In genomic region chr17:688100-688989, GRCh38 we compare ENCODE assay signal across 10 cellular contexts. TPM values are rescaled to one million over a fixed set of nuclear protein-coding genes. Genes with fewer than 3 reads are reported as not detected.
DNase-seq lines count a peak whose midpoint lies in the region; ATAC-seq and TF ChIP-seq lines count a peak whose summit lies in the region.
"Had no signal": no experiment of that assay in that cellular context is flagged by ENCODE, and none has a peak within 500 bp of the region (broad histone marks: within the 10 kb centered on the region; RNA-seq: fewer than 3 reads in every experiment).

No MANE protein-coding gene starts in this region.

- H3K4me1 ChIP-seq in HCT116 (ENCODE audit: control insufficient read depth in 1 of 2, insufficient read depth in 2 of 2, low read length in 2 of 2): no peaks in the 10 kb centered on the region

- no peaks in the 10 kb centered on the region for H3K9me3 ChIP-seq in HCT116 (ENCODE audit: control insufficient read depth in 1 of 2, insufficient read depth in 1 of 2, low read depth in 1 of 2, low read length in 2 of 2)

- POLR2A ChIA-PET in HCT116 (lab: Charles Lee): no interaction called here

- H3K4me2 ChIP-seq in HCT116 (ENCODE audit: low read length): no peak overlapping the region

- DNase-seq in AG10803 (ENCODE audit: low read depth): peak; percentile 33
- DNase-seq in HCT116 (ENCODE audit: low read depth, low spot score): no peak
- DNase-seq in activated T-helper 1 cell treated with anti-CD3 and anti-CD28 coated beads, Interleukin-12 subunit alpha, Interleukin-12 subunit beta, Interleukin-2, Interleukin-4 antibody, amounts not matched to agents 30 ng/mL and 10 ng/mL and 1 ng/mL, durations not matched to agents 14 hours and 24 hours and 36 hours (ENCODE audit: low spot score): no peak
- peak; percentile 47 for DNase-seq in left kidney (ENCODE audit: low read depth, low spot score)
- no peak for DNase-seq in SHP77 treated with DMSO at 0.1 percent for 48 hours (lab: John Stamatoyannopoulos, UW)
- DNase-seq in DMS153 treated with DMSO at 0.1 percent for 48 hours (lab: John Stamatoyannopoulos, UW; ENCODE audit: unreplicated experiment): no peak
- no peak for DNase-seq in NCI-H1048 (lab: John Stamatoyannopoulos, UW)
- DNase-seq: activated CD4-positive, alpha-beta T cell treated with anti-CD3 and anti-CD28 coated beads, Interleukin-2, amount 50 U/mL, for 48 hours; stimulated activated CD8-positive, alpha-beta memory T cell treated with anti-CD3 and anti-CD28 coated beads, Interleukin-4, amount 100 ng/mL, for 48 hours had no signal

- H3K4me3 ChIP-seq in AG10803 (ENCODE audit: low read length) (no peak overlapping the region), HCT116 (replicated peaks in 1 of 2; ENCODE audit: low read depth in 1 of 2, low read length in 2 of 2) (no peak overlapping the region)

- H3K9me2 ChIP-seq in HCT116 (ENCODE audit: insufficient read depth): no peaks in the 10 kb centered on the region

- intact Hi-C loops in HCT116 (cut with micrococcal nuclease): loop anchor here (1.0 to 2.0 kb wide), 2 partner anchors 132 to 276 kb away; no protein-coding TSS in a partner anchor
- intact Hi-C loops in activated T-helper 1 cell treated with anti-CD3 and anti-CD28 coated beads, Interleukin-12 subunit alpha, Interleukin-12 subunit beta, Interleukin-2, Interleukin-4 antibody, amounts not matched to agents 30 ng/mL and 10 ng/mL and 1 ng/mL, durations not matched to agents 14 hours and 24 hours and 36 hours (cut with micrococcal nuclease): no loop called here

- no peaks in the 10 kb centered on the region for H4K20me1 ChIP-seq in HCT116 (ENCODE audit: insufficient read depth)

- H3K36me3 Mint-ChIP-seq in activated T-helper 1 cell treated with anti-CD3 and anti-CD28 coated beads, Interleukin-12 subunit alpha, Interleukin-12 subunit beta, Interleukin-2, Interleukin-4 antibody, amounts not matched to agents 30 ng/mL and 10 ng/mL and 1 ng/mL, durations not matched to agents 14 hours and 24 hours and 36 hours (ENCODE audit: low read depth): peaks cover 24% of the 10 kb centered on the region

- RAD21 ChIA-PET in HCT116 (lab: Charles Lee; ENCODE audit: low non-redundant PET in 1 of 2, low total read pairs in 2 of 2, uncharacterized antibody in 2 of 2, unreplicated experiment in 2 of 2): interaction anchor here in 1 of 2 experiments (1.0 kb wide), 1 partner anchor 276 kb away, joined by 3 read pairs; no protein-coding TSS in a partner anchor

- ATAC-seq in HCT116 (no peak), HG02759 (IDR thresholded peaks at IDR 0.05; ENCODE audit: unreplicated experiment) (no peak)

- no peak overlapping the region for H3K9ac ChIP-seq in HCT116 (ENCODE audit: low read length)

- no peak overlapping the region for H2AFZ ChIP-seq in HCT116 (ENCODE audit: low read depth, low read length, poor library complexity, severe bottlenecking)

- no peaks in the 10 kb centered on the region for H3K79me2 ChIP-seq in HCT116 (ENCODE audit: insufficient read depth, low read length)

- BruUV-seq in HCT116 (replicated peaks; lab: Mats Ljungman, UMichigan): no TSS peak

- TF ChIP-seq CTCF in AG10803 (conservative IDR thresholded peaks at IDR 0.05; ENCODE audit: low read length) (peak; percentile 39), HCT116 (IDR thresholded peaks at IDR 0.05 in 2 of 3, conservative IDR thresholded peaks at IDR 0.05 in 1 of 3; ENCODE audit: borderline replicate concordance in 1 of 3, insufficient read depth in 1 of 3, low read depth in 2 of 3, low read length in 2 of 3) (peak; percentile 24 to 35 (median 26); a peak in 2 of 6 replicates)

- H3K9me3 Mint-ChIP-seq in activated T-helper 1 cell treated with anti-CD3 and anti-CD28 coated beads, Interleukin-12 subunit alpha, Interleukin-12 subunit beta, Interleukin-2, Interleukin-4 antibody, amounts not matched to agents 30 ng/mL and 10 ng/mL and 1 ng/mL, durations not matched to agents 14 hours and 24 hours and 36 hours: no peaks in the 10 kb centered on the region

- no peaks in the 10 kb centered on the region for H3K27me3 ChIP-seq in HCT116 (ENCODE audit: insufficient read depth, low read length)

- no peaks in the 10 kb centered on the region for H3K27me3 Mint-ChIP-seq in activated T-helper 1 cell treated with anti-CD3 and anti-CD28 coated beads, Interleukin-12 subunit alpha, Interleukin-12 subunit beta, Interleukin-2, Interleukin-4 antibody, amounts not matched to agents 30 ng/mL and 10 ng/mL and 1 ng/mL, durations not matched to agents 14 hours and 24 hours and 36 hours (ENCODE audit: insufficient read depth)

- peak; percentile 59 for TF ChIP-seq RAD21 in HCT116 (IDR thresholded peaks at IDR 0.05; ENCODE audit: low read depth)

- no peak overlapping the region for H3K4me3 Mint-ChIP-seq in activated T-helper 1 cell treated with anti-CD3 and anti-CD28 coated beads, Interleukin-12 subunit alpha, Interleukin-12 subunit beta, Interleukin-2, Interleukin-4 antibody, amounts not matched to agents 30 ng/mL and 10 ng/mL and 1 ng/mL, durations not matched to agents 14 hours and 24 hours and 36 hours

- CTCF ChIA-PET in HCT116 (lab: Charles Lee): interaction anchor here (0.6 to 1.0 kb wide), 2 partner anchors 276 to 293 kb away, joined by 3 to 5 read pairs; no protein-coding TSS in a partner anchor

- 0 out of 4 replicates have a peak, but pooled peaks cover 2 to 7% of the 10 kb centered on the region in 2 experiments for H3K36me3 ChIP-seq in HCT116 (ENCODE audit: control insufficient read depth in 1 of 2, insufficient read depth in 2 of 2, low read length in 2 of 2)

- no peak overlapping the region for H3K27ac ChIP-seq in HCT116 (ENCODE audit: low read depth, low read length)

- H3K4me1 Mint-ChIP-seq in activated T-helper 1 cell treated with anti-CD3 and anti-CD28 coated beads, Interleukin-12 subunit alpha, Interleukin-12 subunit beta, Interleukin-2, Interleukin-4 antibody, amounts not matched to agents 30 ng/mL and 10 ng/mL and 1 ng/mL, durations not matched to agents 14 hours and 24 hours and 36 hours (ENCODE audit: low read depth): peaks cover 11% of the 10 kb centered on the region

- H3K27ac Mint-ChIP-seq in activated T-helper 1 cell treated with anti-CD3 and anti-CD28 coated beads, Interleukin-12 subunit alpha, Interleukin-12 subunit beta, Interleukin-2, Interleukin-4 antibody, amounts not matched to agents 30 ng/mL and 10 ng/mL and 1 ng/mL, durations not matched to agents 14 hours and 24 hours and 36 hours: peak overlapping the region; percentile 26

- no peak for TF ChIP-seq POLR2A in HCT116 (IDR thresholded peaks at IDR 0.05; ENCODE audit: borderline replicate concordance, extremely low read depth, insufficient read depth, insufficient read length)

TF ChIP-seq in HCT116, 20 proteins besides CTCF, POLR2A, EP300 and RAD21:
- no peak for TF ChIP-seq EZH2 (IDR thresholded peaks at IDR 0.05)
- no peak for TF ChIP-seq MAX (IDR thresholded peaks at IDR 0.05)

RNA-seq across cellular contexts. Expression of gene VPS53, which starts 26.3 kb away (rescaled TPM):
- total RNA-seq in HCT116 (2021; ENCODE audit: unreplicated experiment): 47.8 TPM
- 20.5 and 22.6 TPM in 2 replicates for polyA plus RNA-seq in HCT116 (2012)
- total RNA-seq in activated T-helper 1 cell treated with anti-CD3 and anti-CD28 coated beads, Interleukin-12 subunit alpha, Interleukin-12 subunit beta, Interleukin-2, Interleukin-4 antibody, amounts not matched to agents 30 ng/mL and 10 ng/mL and 1 ng/mL, durations not matched to agents 14 hours and 24 hours and 36 hours: 81.7 and 81.8 TPM in 2 replicates

RNA-seq across cellular contexts. Expression of gene TLCD3A, which starts 44.1 kb away (rescaled TPM):
- total RNA-seq in HCT116 (2021; ENCODE audit: unreplicated experiment): 26.0 TPM
- polyA plus RNA-seq in HCT116 (2012): 25.2 and 28.6 TPM in 2 replicates
- 36.3 and 36.8 TPM in 2 replicates for total RNA-seq in activated T-helper 1 cell treated with anti-CD3 and anti-CD28 coated beads, Interleukin-12 subunit alpha, Interleukin-12 subunit beta, Interleukin-2, Interleukin-4 antibody, amounts not matched to agents 30 ng/mL and 10 ng/mL and 1 ng/mL, durations not matched to agents 14 hours and 24 hours and 36 hours

Comparison
In these comparisons a context has a peak if more than half of its experiments do, and no peak if none do; other contexts are left out.
1. DNase-seq: peak in AG10803 (single experiment) and left kidney (single experiment); none in HCT116 (single experiment), activated T-helper 1 cell treated with anti-CD3 and anti-CD28 coated beads, Interleukin-12 subunit alpha, Interleukin-12 subunit beta, Interleukin-2, Interleukin-4 antibody, amounts not matched to agents 30 ng/mL and 10 ng/mL and 1 ng/mL, durations not matched to agents 14 hours and 24 hours and 36 hours (single experiment), SHP77 treated with DMSO at 0.1 percent for 48 hours (single experiment), DMS153 treated with DMSO at 0.1 percent for 48 hours (single experiment) and NCI-H1048 (single experiment).